ENCODE assay signal across 11 cellular contexts in genomic region chr11:128928400-128928799, GRCh38. TPM values are rescaled to one million over a fixed set of nuclear protein-coding genes. Genes with fewer than 3 reads are reported as not detected.
A peak's percentile ranks its signal among the peaks of the same experiment; 100 is the strongest.
DNase-seq lines count a peak whose midpoint lies in the region; ATAC-seq, FAIRE-seq and TF ChIP-seq lines count a peak whose summit lies in the region.
"Had no signal": no experiment of that assay in that cellular context is flagged by ENCODE, and none has a peak within 500 bp of the region (broad histone marks: within the 10 kb centered on the region; RNA-seq: fewer than 3 reads in every experiment).

No MANE protein-coding gene starts in this region.

- H3K79me2 ChIP-seq in GM12878 (ENCODE audit: control insufficient read depth, insufficient read depth, low read length): no peaks in the 10 kb centered on the region

- ATAC-seq in GM18499 (IDR thresholded peaks at IDR 0.05; ENCODE audit: insufficient read depth, unreplicated experiment) (peak; percentile 98), GM19468 (IDR thresholded peaks at IDR 0.05; ENCODE audit: extremely low read depth, unreplicated experiment) (peak; percentile 100), HG03108 (IDR thresholded peaks at IDR 0.05; ENCODE audit: unreplicated experiment) (peak; percentile 98), GM12878 (peak; percentile 96)

- H3K27ac ChIP-seq in GM12878 (ENCODE audit: control insufficient read depth, insufficient read depth) (no peak overlapping the region), ovary (no peak overlapping the region)

- H3K9me3 ChIP-seq in GM12878 (replicated peaks; ENCODE audit: control insufficient read depth, insufficient read depth, low read length) (no peaks in the 10 kb centered on the region), ovary (no peaks in the 10 kb centered on the region)

- no peaks in the 10 kb centered on the region for H3K36me3 ChIP-seq in GM12878 (ENCODE audit: control insufficient read depth in 2 of 2, insufficient read depth in 2 of 2, low read length in 1 of 2)
- no peaks in the 10 kb centered on the region for H3K36me3 ChIP-seq in ovary

- TF ChIP-seq POLR2A in GM12878 (IDR thresholded peaks at IDR 0.05; ENCODE audit: low read depth, low read length) (no peak), ovary (IDR thresholded peaks at IDR 0.05) (no peak)

- no peaks in the 10 kb centered on the region for H4K20me1 ChIP-seq in GM12878 (ENCODE audit: control insufficient read depth, insufficient read depth)

- DNase-seq in GM12878 (ENCODE audit: low read depth, low spot score): peak; percentile 65
- no peak for DNase-seq in NCI-H1436 treated with DMSO at 0.1 percent for 48 hours (lab: John Stamatoyannopoulos, UW)
- DNase-seq in DMS53 treated with DMSO at 0.1 percent for 48 hours (lab: John Stamatoyannopoulos, UW; ENCODE audit: unreplicated experiment): no peak
- DNase-seq in ovary: no peak
- no peak for DNase-seq in NCI-H526 (lab: John Stamatoyannopoulos, UW)
- DNase-seq: activated CD4-positive, alpha-beta T cell treated with anti-CD3 and anti-CD28 coated beads, Interleukin-2, amount 50 U/mL, for 1 hour; NCI-H1694; stimulated activated CD4-positive, alpha-beta T cell treated with anti-CD3 and anti-CD28 coated beads, Interleukin-4, amount 100 ng/mL, for 4 hours had no signal

- TF ChIP-seq RAD21 in GM12878 (IDR thresholded peaks at IDR 0.05; ENCODE audit: insufficient read depth, low read depth, low read length): no peak

- no peak overlapping the region for H3K4me3 ChIP-seq in GM12878
- no peak overlapping the region for H3K4me3 ChIP-seq in ovary

- CTCF ChIA-PET in GM12878 (lab: Yijun Ruan, JAX): interaction anchor here (0.6 to 2.7 kb wide), 9 partner anchors 12 to 1920 kb away, joined by 3 to 26 read pairs (median 3); no protein-coding TSS in a partner anchor

- in situ Hi-C loops in GM12878 (cut with MboI): no loop called here

- RAD21 ChIA-PET in GM12878 (lab: Charles Lee; ENCODE audit: unreplicated experiment): interaction anchor here (0.7 to 1.7 kb wide), 6 partner anchors 11 to 43 kb away, joined by 3 to 9 read pairs (median 4); no protein-coding TSS in a partner anchor

- TF ChIP-seq CTCF in GM12878 (IDR thresholded peaks at IDR 0.05 in 2 of 3, conservative IDR thresholded peaks at IDR 0.05 in 1 of 3; ENCODE audit: control insufficient read depth in 2 of 3, extremely low read depth in 1 of 3, insufficient read depth in 1 of 3, low read depth in 3 of 3, low read length in 3 of 3): no peak
- no peak for TF ChIP-seq CTCF in ovary (IDR thresholded peaks at IDR 0.05)

- SMC1A ChIA-PET in GM12878 (lab: Charles Lee; ENCODE audit: uncharacterized antibody, unreplicated experiment): interaction anchor here (0.7 to 1.7 kb wide), 10 partner anchors 9 to 771 kb away, joined by 3 to 7 read pairs (median 3); no protein-coding TSS in a partner anchor

- 4% methylated on average over 5 of the region's 5 CpGs for WGBS in GM12878 (ENCODE audit: insufficient coverage, insufficient replicate concordance, low lambda C conversion rate, missing lambda C conversion rate)
- 71 to 81% (median 72%) methylated on average over 5 of the region's 5 CpGs for WGBS in ovary, 3 donors

- H2AFZ ChIP-seq in GM12878 (ENCODE audit: control insufficient read depth, low read depth, low read length): peak overlapping the region; percentile 84

- H3K27me3 ChIP-seq in GM12878 (replicated peaks in 1 of 2; ENCODE audit: control insufficient read depth in 2 of 2, insufficient read depth in 2 of 2, low read length in 1 of 2) (no peaks in the 10 kb centered on the region), ovary (no peaks in the 10 kb centered on the region)

- intact Hi-C loops in GM12878 (cut with micrococcal nuclease; ENCODE audit: unreplicated experiment) (no loop called here), ovary (cut with DNase I) (no loop called here)

- peak; percentile 18 for FAIRE-seq in GM12878 (lab: Jason Lieb, UNC)

- TF ChIP-seq EP300 in GM12878 (IDR thresholded peaks at IDR 0.05; ENCODE audit: borderline replicate concordance in 1 of 2, control insufficient read depth in 1 of 2, low read depth in 2 of 2, low read length in 2 of 2) (no peak), ovary (IDR thresholded peaks at IDR 0.05) (no peak)

- POLR2A ChIA-PET in GM12878 (lab: Charles Lee): interaction anchor here (1.5 kb wide), 1 partner anchor 9 kb away, joined by 7 read pairs; no protein-coding TSS in a partner anchor

- peaks cover 5% of the 10 kb centered on the region for H3K4me1 ChIP-seq in GM12878 (ENCODE audit: control insufficient read depth, insufficient read depth, low read length)
- H3K4me1 ChIP-seq in ovary (ENCODE audit: insufficient read depth): no peaks in the 10 kb centered on the region

- H3K9ac ChIP-seq in GM12878 (ENCODE audit: control insufficient read depth, insufficient read depth, low read length): no peak overlapping the region

- no TSS peak for BruUV-seq in GM12878 (replicated peaks; lab: Mats Ljungman, UMichigan)

- H3K4me2 ChIP-seq in GM12878 (ENCODE audit: control insufficient read depth, insufficient read depth): peak overlapping the region; percentile 80

TF ChIP-seq in GM12878, 131 proteins besides CTCF, POLR2A, EP300 and RAD21 (continues in another document):
- TF ChIP-seq MXI1 (IDR thresholded peaks at IDR 0.05; ENCODE audit: low read depth, low read length) (0 out of 2 replicates have a peak, but pooled peaks have one; percentile 46), HSF1 (IDR thresholded peaks at IDR 0.05; ENCODE audit: low read depth, low read length) (no peak), FOS (IDR thresholded peaks at IDR 0.05; ENCODE audit: borderline replicate concordance, extremely low read depth, insufficient read length) (no peak), HCFC1 (IDR thresholded peaks at IDR 0.05; ENCODE audit: low read length) (no peak), RELA (IDR thresholded peaks at IDR 0.05; ENCODE audit: borderline replicate concordance, partially characterized antibody) (no peak), TARDBP (IDR thresholded peaks at IDR 0.05; ENCODE audit: borderline replicate concordance) (no peak), BACH1 (IDR thresholded peaks at IDR 0.05; ENCODE audit: borderline replicate concordance) (no peak), DPF2 (IDR thresholded peaks at IDR 0.05) (no peak), POLR2AphosphoS2 (IDR thresholded peaks at IDR 0.05; ENCODE audit: low read depth, low read length) (no peak)

RNA-seq across cellular contexts. Expression of gene TP53AIP1, which starts 14.3 kb away (rescaled TPM):
- total RNA-seq in GM12878 (2013; cell fraction: nucleolus; rRNA removed): not detected in 2 replicates
- total RNA-seq in GM12878 (2014; rRNA removed) (not detected in 2 replicates), GM12878 (2014; rRNA removed; fragmentation: Illumina TruSeq; extraction: Trizol) (not detected in 2 replicates), GM12878 (2021) (not detected in 2 replicates), ovary (1 to 10 TPM in 1 of 7 donors, under 1 TPM in 2, not detected in 4; 0.26 to 1.5 (median 0.37) TPM)
- not detected for polyA plus RNA-seq in GM12878 (2011; ENCODE audit: low read depth)
- polyA plus RNA-seq in GM12878 (2011; rRNA removed) (0.01 TPM in 1 of 2 replicates, not detected in the other), GM12878 (2014; fragmentation: Illumina TruSeq; extraction: Trizol) (not detected in 2 replicates), GM12878 (2014; fragmentation: Nextera tagmentation; extraction: Ambion mirVana) (not detected), GM12878 (2014; rRNA removed) (not detected in 2 replicates), GM12878 (2016; fragmentation: Nextera tagmentation; extraction: Ambion mirVana) (not detected), ovary (under 1 TPM in 1 of 2 donors, not detected in 1; 0.02 TPM)
- 0.01 TPM in 1 of 2 replicates, not detected in the other for polyA plus RNA-seq in GM12878 (2011; cell fraction: cytosol; rRNA removed)
- 0.03 TPM in 1 of 2 replicates, not detected in the other for polyA plus RNA-seq in GM12878 (2011; cell fraction: nucleus; rRNA removed)
- polyA plus RNA-seq in GM12878 (2012): not detected in 2 replicates
- not detected in 2 replicates for polyA minus RNA-seq in GM12878 (2011; rRNA and poly(A)+ RNA removed)
- polyA minus RNA-seq in GM12878 (2011; cell fraction: cytosol; rRNA and poly(A)+ RNA removed): not detected in 2 replicates
- not detected in 2 replicates for polyA minus RNA-seq in GM12878 (2011; cell fraction: nucleus; rRNA and poly(A)+ RNA removed)

RNA-seq across cellular contexts. Expression of gene KCNJ5, which starts 37.2 kb away (rescaled TPM):
- 0.23 TPM in 1 of 2 replicates, not detected in the other for total RNA-seq in GM12878 (2013; cell fraction: nucleolus; rRNA removed)
- total RNA-seq in GM12878 (2014; rRNA removed): not detected in 2 replicates
- not detected in 2 replicates for total RNA-seq in GM12878 (2014; rRNA removed; fragmentation: Illumina TruSeq; extraction: Trizol)
- not detected in 2 replicates for total RNA-seq in GM12878 (2021)
- not detected for polyA plus RNA-seq in GM12878 (2011; ENCODE audit: low read depth)
- 0.03 TPM in 1 of 2 replicates, not detected in the other for polyA plus RNA-seq in GM12878 (2011; rRNA removed)
- polyA plus RNA-seq in GM12878 (2011; cell fraction: cytosol; rRNA removed): 0.01 and 0.02 TPM in 2 replicates
- 0.07 TPM in 1 of 2 replicates, not detected in the other for polyA plus RNA-seq in GM12878 (2011; cell fraction: nucleus; rRNA removed)
- polyA plus RNA-seq in GM12878 (2012): not detected in 2 replicates
- polyA plus RNA-seq in GM12878 (2014; fragmentation: Illumina TruSeq; extraction: Trizol): not detected in 2 replicates
- not detected for polyA plus RNA-seq in GM12878 (2014; fragmentation: Nextera tagmentation; extraction: Ambion mirVana)
- not detected in 2 replicates for polyA plus RNA-seq in GM12878 (2014; rRNA removed)
- polyA plus RNA-seq in GM12878 (2016; fragmentation: Nextera tagmentation; extraction: Ambion mirVana): under 1 TPM in 1 of 2 experiments, not detected in 1; 0.03 TPM
- polyA minus RNA-seq in GM12878 (2011; rRNA and poly(A)+ RNA removed): 0.05 TPM in 1 of 2 replicates, not detected in the other
- not detected in 2 replicates for polyA minus RNA-seq in GM12878 (2011; cell fraction: cytosol; rRNA and poly(A)+ RNA removed)
- polyA minus RNA-seq in GM12878 (2011; cell fraction: nucleus; rRNA and poly(A)+ RNA removed): not detected in 2 replicates
- total RNA-seq in ovary: 1 to 10 TPM in 5 of 7 donors, under 1 TPM in 2; 0.72 to 2.8 (median 2.0) TPM
- 1 to 10 TPM in 1 of 2 donors, under 1 TPM in 1; 0.42 to 3.7 TPM for polyA plus RNA-seq in ovary
